8 cellular contexts compared by ENCODE assay signal in the genomic region with DNA sequence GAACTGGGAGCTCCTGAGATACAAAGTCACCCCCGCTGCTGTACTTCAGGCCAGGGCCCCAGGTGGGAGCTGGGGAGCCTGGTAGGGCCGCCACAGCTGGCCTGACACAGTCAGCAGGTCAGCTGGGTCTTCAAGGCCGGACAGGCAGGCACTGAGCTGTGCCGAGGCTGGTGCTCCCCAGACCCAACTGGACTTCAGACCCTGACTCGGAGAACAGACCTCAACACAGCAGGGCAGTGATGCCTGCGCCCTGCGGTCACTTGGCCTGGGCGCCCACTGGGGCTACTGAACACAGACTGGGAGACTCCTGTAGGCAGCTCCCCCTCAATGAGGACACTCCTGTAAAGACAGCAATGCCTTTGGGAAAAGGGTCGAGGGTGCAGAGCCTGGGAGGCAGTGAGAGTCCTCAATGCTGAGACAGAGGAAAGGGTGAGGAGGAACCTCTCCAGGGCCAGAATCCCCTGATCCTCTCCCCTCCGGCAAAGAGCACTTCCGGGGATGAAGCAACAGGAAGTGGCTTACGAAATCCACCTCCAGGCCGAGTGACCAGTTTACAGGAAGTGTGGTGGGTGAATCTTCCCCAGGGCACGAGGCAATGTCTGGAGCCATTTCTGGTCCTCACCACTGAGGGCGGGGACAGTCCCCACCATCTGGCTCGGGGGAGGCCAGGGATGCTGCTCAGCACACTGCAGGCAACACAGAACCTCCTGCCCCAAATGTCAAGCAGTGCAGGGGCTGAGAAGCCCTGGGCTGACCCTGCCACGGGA.
DNase-seq lines count a peak whose midpoint lies in the region; ATAC-seq and TF ChIP-seq lines count a peak whose summit lies in the region.

No MANE protein-coding gene starts in this region.

- no peaks in the 10 kb centered on the region for H3K9me3 Mint-ChIP-seq in T-helper 1 cell treated with Interleukin-12 subunit alpha and Interleukin-12 subunit beta and Interleukin-4 antibody, amounts not matched to agents 30 μg/mL and 1 μg/mL, for 36 hours

- H3K27ac Mint-ChIP-seq in T-helper 1 cell treated with Interleukin-12 subunit alpha and Interleukin-12 subunit beta and Interleukin-4 antibody, amounts not matched to agents 30 μg/mL and 1 μg/mL, for 36 hours = peak overlapping the region; percentile 87

- TF ChIP-seq CTCF in brain microvascular endothelial cell (IDR thresholded peaks at IDR 0.05; ENCODE audit: low read depth, low read length, missing control alignments) = no peak

- peaks cover 6% of the 10 kb centered on the region for H3K36me3 Mint-ChIP-seq in T-helper 1 cell treated with Interleukin-12 subunit alpha and Interleukin-12 subunit beta and Interleukin-4 antibody, amounts not matched to agents 30 μg/mL and 1 μg/mL, for 36 hours (ENCODE audit: low read depth)

- H3K27me3 ChIP-seq in brain microvascular endothelial cell (replicated peaks) = no peaks in the 10 kb centered on the region

- in situ Hi-C loops in brain microvascular endothelial cell (cut with HindIII; ENCODE audit: low pct_ligation_motif_present, low sequenced_read_pairs) = no loop called here

- ATAC-seq in HG03457 (IDR thresholded peaks at IDR 0.05; ENCODE audit: unreplicated experiment) = peak; percentile 60

- no peak overlapping the region for H3K4me3 ChIP-seq in brain microvascular endothelial cell (ENCODE audit: low read depth, low read length)

- no peaks in the 10 kb centered on the region for H3K36me3 ChIP-seq in brain microvascular endothelial cell (replicated peaks)

- H3K4me3 Mint-ChIP-seq in T-helper 1 cell treated with Interleukin-12 subunit alpha and Interleukin-12 subunit beta and Interleukin-4 antibody, amounts not matched to agents 30 μg/mL and 1 μg/mL, for 36 hours = peak overlapping the region; percentile 71

- H3K27ac ChIP-seq in brain microvascular endothelial cell = peak overlapping the region; percentile 1

- no peaks in the 10 kb centered on the region for H3K27me3 Mint-ChIP-seq in T-helper 1 cell treated with Interleukin-12 subunit alpha and Interleukin-12 subunit beta and Interleukin-4 antibody, amounts not matched to agents 30 μg/mL and 1 μg/mL, for 36 hours (ENCODE audit: low read depth)

- peaks cover 47% of the 10 kb centered on the region for H3K4me1 Mint-ChIP-seq in T-helper 1 cell treated with Interleukin-12 subunit alpha and Interleukin-12 subunit beta and Interleukin-4 antibody, amounts not matched to agents 30 μg/mL and 1 μg/mL, for 36 hours (ENCODE audit: low read depth)

- DNase-seq in activated T-cell treated with anti-CD3 and anti-CD28 coated beads for 24 hours (ENCODE audit: low read depth) (peak; percentile 47), brain microvascular endothelial cell (peak; percentile 73), kidney tubule cell (ENCODE audit: low spot score) (peak; percentile 88), NCI-H345 treated with DMSO at 0.1 percent for 48 hours (lab: John Stamatoyannopoulos, UW; ENCODE audit: unreplicated experiment) (no peak)
- no peak for DNase-seq in activated T-cell treated with anti-CD3 and anti-CD28 coated beads, Interleukin-2, amount 50 U/mL, for 1 hour
- peak in 2 of 3 experiments; percentile 26 to 28 for DNase-seq in stimulated activated CD4-positive, alpha-beta T cell treated with anti-CD3 and anti-CD28 coated beads, TNF-alpha, amount 100 ng/mL, for 4 hours (ENCODE audit: low read depth in 3 of 3)

Comparison
In these comparisons a context has a peak if more than half of its experiments do, and no peak if none do; other contexts are left out.
1. DNase-seq: peak in activated T-cell treated with anti-CD3 and anti-CD28 coated beads for 24 hours (single experiment), brain microvascular endothelial cell (single experiment), kidney tubule cell (single experiment) and stimulated activated CD4-positive, alpha-beta T cell treated with anti-CD3 and anti-CD28 coated beads, TNF-alpha, amount 100 ng/mL, for 4 hours (2 of 3); none in activated T-cell treated with anti-CD3 and anti-CD28 coated beads, Interleukin-2, amount 50 U/mL, for 1 hour (single experiment) and NCI-H345 treated with DMSO at 0.1 percent for 48 hours (single experiment).